9 cellular contexts compared by ENCODE assay signal in the genomic region with DNA sequence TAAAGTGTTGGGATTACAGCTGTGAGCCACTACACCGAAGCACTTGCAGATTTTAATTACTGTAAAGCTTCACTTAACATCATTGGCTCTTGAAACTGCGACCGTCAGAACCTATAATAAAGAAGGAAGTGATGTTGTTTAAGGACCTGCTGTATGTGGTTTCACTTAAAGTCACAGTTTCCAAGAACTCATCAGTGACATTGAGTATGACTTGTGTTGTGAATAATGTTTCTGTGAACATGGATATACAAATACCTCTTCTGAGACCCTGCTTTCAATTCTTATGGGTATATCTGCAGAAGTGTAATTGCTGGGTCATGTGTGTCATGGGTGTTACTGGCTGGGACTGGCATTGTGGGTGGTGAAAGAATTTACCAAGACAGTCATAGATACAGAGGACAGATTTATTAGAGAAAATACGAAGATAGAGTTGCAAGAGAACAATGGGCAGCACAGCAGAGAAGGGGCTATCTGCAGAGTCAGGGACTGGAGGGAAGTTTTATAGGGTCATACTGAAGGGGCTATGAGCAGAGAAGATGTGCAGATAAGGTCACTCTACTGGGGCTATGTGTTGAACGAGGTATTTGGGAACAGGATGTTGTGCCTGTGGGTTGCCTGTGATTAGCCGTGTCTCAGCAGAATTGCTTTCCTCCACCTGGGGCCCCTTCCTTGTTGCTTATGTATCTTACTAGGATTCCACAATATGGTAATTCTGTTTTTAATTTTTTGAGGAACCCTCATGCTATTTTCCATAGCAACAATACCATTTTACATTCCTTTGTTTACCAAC. TPM values are rescaled to one million over a fixed set of nuclear protein-coding genes. Genes with fewer than 3 reads are reported as not detected.
DNase-seq lines count a peak whose midpoint lies in the region; ATAC-seq and TF ChIP-seq lines count a peak whose summit lies in the region.
"Had no signal": no experiment of that assay in that cellular context is flagged by ENCODE, and none has a peak within 500 bp of the region (broad histone marks: within the 10 kb centered on the region; RNA-seq: fewer than 3 reads in every experiment).

No MANE protein-coding gene starts in this region.

- intact Hi-C loops in activated CD8-positive, alpha-beta T cell treated with anti-CD3 and anti-CD28 coated beads for 36 hours (cut with micrococcal nuclease) = no loop called here
- intact Hi-C loops in breast epithelium (cut with DNase I; ENCODE audit: low total_unique reads) (no loop called here), esophagus squamous epithelium (cut with DNase I) (no loop called here), ascending aorta (cut with DNase I) (no loop called here)

- H3K27me3 ChIP-seq in GM06990 (replicated peaks; ENCODE audit: control insufficient read depth, insufficient read depth, low read length) (no peaks in the 10 kb centered on the region), breast epithelium (no peaks in the 10 kb centered on the region), esophagus squamous epithelium (no peaks in the 10 kb centered on the region), ascending aorta (no peaks in the 10 kb centered on the region)

- TF ChIP-seq CTCF in GM06990 (IDR thresholded peaks at IDR 0.05; ENCODE audit: insufficient read depth, low read length, poor library complexity, severe bottlenecking) (no peak), breast epithelium (IDR thresholded peaks at IDR 0.05) (no peak), esophagus squamous epithelium (IDR thresholded peaks at IDR 0.05) (no peak), ascending aorta (IDR thresholded peaks at IDR 0.05) (no peak)
- no peak for TF ChIP-seq CTCF in activated CD8-positive, alpha-beta T cell treated with anti-CD3 and anti-CD28 coated beads for 36 hours (IDR thresholded peaks at IDR 0.05)

- H3K27ac Mint-ChIP-seq in activated CD8-positive, alpha-beta T cell treated with anti-CD3 and anti-CD28 coated beads for 36 hours = peak overlapping the region; percentile 90

- no peak for TF ChIP-seq POLR2A in breast epithelium (IDR thresholded peaks at IDR 0.05)
- no peak for TF ChIP-seq POLR2A in esophagus squamous epithelium (IDR thresholded peaks at IDR 0.05)

- no peaks in the 10 kb centered on the region for H3K9me3 Mint-ChIP-seq in activated CD8-positive, alpha-beta T cell treated with anti-CD3 and anti-CD28 coated beads for 36 hours

- CTCF ChIA-PET in activated CD8-positive, alpha-beta T cell treated with anti-CD3 and anti-CD28 coated beads for 36 hours (lab: Charles Lee) = interaction anchor here (0.8 kb wide), 1 partner anchor 20 kb away, joined by 3 read pairs; no protein-coding TSS in a partner anchor

- POLR2A ChIA-PET in activated CD8-positive, alpha-beta T cell treated with anti-CD3 and anti-CD28 coated beads for 36 hours (lab: Charles Lee) = no interaction called here

- no peaks in the 10 kb centered on the region; the same call in none of the 2 replicates for H3K36me3 ChIP-seq in GM06990 (ENCODE audit: control insufficient read depth, insufficient read depth, low read length)
- H3K36me3 ChIP-seq in breast epithelium = no peaks in the 10 kb centered on the region
- H3K36me3 ChIP-seq in esophagus squamous epithelium = peaks cover 0 to 23% (median 0%) of the 10 kb centered on the region in 3 donors
- peaks cover 2 to 5% of the 10 kb centered on the region in 2 donors for H3K36me3 ChIP-seq in ascending aorta

- H3K4me1 ChIP-seq in breast epithelium (no peaks in the 10 kb centered on the region), esophagus squamous epithelium (peaks cover 11 to 25% (median 13%) of the 10 kb centered on the region in 3 donors), ascending aorta (peaks cover 5 to 7% of the 10 kb centered on the region in 2 donors)

- H3K9me3 ChIP-seq in breast epithelium (no peaks in the 10 kb centered on the region), esophagus squamous epithelium (no peaks in the 10 kb centered on the region), ascending aorta (no peaks in the 10 kb centered on the region)

- H3K36me3 Mint-ChIP-seq in activated CD8-positive, alpha-beta T cell treated with anti-CD3 and anti-CD28 coated beads for 36 hours (ENCODE audit: low read depth) = peaks cover 26% of the 10 kb centered on the region

- H3K4me3 Mint-ChIP-seq in activated CD8-positive, alpha-beta T cell treated with anti-CD3 and anti-CD28 coated beads for 36 hours = peak overlapping the region; percentile 49

- no peaks in the 10 kb centered on the region for H3K27me3 Mint-ChIP-seq in activated CD8-positive, alpha-beta T cell treated with anti-CD3 and anti-CD28 coated beads for 36 hours

- H3K27ac ChIP-seq in breast epithelium = no peak overlapping the region
- H3K27ac ChIP-seq in esophagus squamous epithelium = no peak overlapping the region
- no peak overlapping the region for H3K27ac ChIP-seq in ascending aorta

- H3K4me3 ChIP-seq in GM06990 (replicated peaks; ENCODE audit: low read depth, low read length) (peak overlapping the region; percentile 33), breast epithelium (no peak overlapping the region), esophagus squamous epithelium (no peak overlapping the region), ascending aorta (no peak overlapping the region)

- 59 to 78% methylated on average over 6 of the region's 6 CpGs for WGBS in esophagus squamous epithelium, 2 donors

- ATAC-seq in GM19455 (IDR thresholded peaks at IDR 0.05; ENCODE audit: unreplicated experiment) (peak; percentile 52), HG03342 (IDR thresholded peaks at IDR 0.05; ENCODE audit: unreplicated experiment) (peak; percentile 54)
- ATAC-seq in activated CD8-positive, alpha-beta T cell treated with anti-CD3 and anti-CD28 coated beads for 36 hours = peak; percentile 68

- DNase-seq in GM06990 (ENCODE audit: extremely low read depth, insufficient read length) (peak; percentile 63), breast epithelium (ENCODE audit: low spot score in 2 of 2) (no peak), esophagus squamous epithelium (lab: John Stamatoyannopoulos, UW) (no peak), NCI-H2029 (lab: John Stamatoyannopoulos, UW) (no peak), ascending aorta (ENCODE audit: low spot score in 2 of 2) (no peak)
- DNase-seq in activated CD8-positive, alpha-beta T cell treated with anti-CD3 and anti-CD28 coated beads for 36 hours = peak; percentile 44
- DNase-seq: effector CD8-positive, alpha-beta T cell had no signal

- peaks cover 41% of the 10 kb centered on the region for H3K4me1 Mint-ChIP-seq in activated CD8-positive, alpha-beta T cell treated with anti-CD3 and anti-CD28 coated beads for 36 hours (ENCODE audit: low read depth)

RNA-seq across cellular contexts. Expression of a gene that starts 4.5 kb away (rescaled TPM):
- total RNA-seq in activated CD8-positive, alpha-beta T cell treated with anti-CD3 and anti-CD28 coated beads for 36 hours = 100 to 1,000 TPM; 110 to 113 TPM
- total RNA-seq in breast epithelium (10 to 100 TPM; 62.6 to 97.5 (median 95.9) TPM), esophagus squamous epithelium (100 to 1,000 TPM in 2 of 4 donors, 10 to 100 TPM in 2; 55.9 to 123 (median 95.2) TPM), ascending aorta (22.4 TPM)

RNA-seq across cellular contexts. Expression of a gene that starts 4.7 kb away (rescaled TPM):
- 10 to 100 TPM; 57.7 to 62.4 TPM for total RNA-seq in activated CD8-positive, alpha-beta T cell treated with anti-CD3 and anti-CD28 coated beads for 36 hours
- total RNA-seq in breast epithelium (10 to 100 TPM; 21.4 to 28.5 (median 23.4) TPM), esophagus squamous epithelium (10 to 100 TPM; 22.6 to 32.6 (median 28.6) TPM), ascending aorta (41.1 TPM)

RNA-seq across cellular contexts. Expression of a gene that starts 43.7 kb away (rescaled TPM):
- 10 to 100 TPM in 1 of 2 experiments, 1 to 10 TPM in 1; 9.6 to 11.7 TPM for total RNA-seq in activated CD8-positive, alpha-beta T cell treated with anti-CD3 and anti-CD28 coated beads for 36 hours
- total RNA-seq in breast epithelium (10 to 100 TPM; 11.4 to 17.3 (median 11.8) TPM), esophagus squamous epithelium (1 to 10 TPM; 1.5 to 6.5 (median 4.1) TPM), ascending aorta (3.1 TPM)

RNA-seq across cellular contexts. Expression of a gene that starts 46.4 kb away (rescaled TPM):
- total RNA-seq in activated CD8-positive, alpha-beta T cell treated with anti-CD3 and anti-CD28 coated beads for 36 hours = 10 to 100 TPM; 87.1 to 88.4 TPM
- total RNA-seq in breast epithelium (10 to 100 TPM; 37.1 to 58.1 (median 46.2) TPM), esophagus squamous epithelium (10 to 100 TPM; 51.5 to 95.4 (median 63.5) TPM), ascending aorta (23.9 TPM)

Comparison
In these comparisons a context has a peak if more than half of its experiments do, and no peak if none do; other contexts are left out.
1. DNase-seq: peak in GM06990 (single experiment) and activated CD8-positive, alpha-beta T cell treated with anti-CD3 and anti-CD28 coated beads for 36 hours (single experiment); none in breast epithelium (0 of 2), esophagus squamous epithelium (single experiment), NCI-H2029 (single experiment) and ascending aorta (0 of 2).
2. Peak in every context shown above with its lines, with median percentiles within 50 percentile points of each other: ATAC-seq.